ENCODE assay signal across 17 cellular contexts in genomic region chr12:121932914-121933521, GRCh38.
"Had no signal": no experiment of that assay in that cellular context is flagged by ENCODE, and none has a peak within 500 bp of the region (broad histone marks: within the 10 kb centered on the region; RNA-seq: fewer than 3 reads in every experiment).

No MANE protein-coding gene starts in this region.

- H3K27me3 Mint-ChIP-seq: activated CD4-positive, alpha-beta T cell treated with anti-CD3 and anti-CD28 coated beads, Interleukin-2, amount 10 ng/mL, durations not matched to agents 7 days and 5 days had no signal

- DNase-seq: activated CD4-positive, alpha-beta T cell treated with anti-CD3 and anti-CD28 coated beads, Interleukin-2, amount 10 ng/mL, durations not matched to agents 7 days and 5 days; activated CD8-positive, alpha-beta memory T cell treated with anti-CD3 and anti-CD28 coated beads, Interleukin-2, amount 50 U/mL, for 48 hours; activated gamma-delta T cell; amniotic stem cell; colonic mucosa; stimulated activated CD4-positive, alpha-beta T cell treated with anti-CD3 and anti-CD28 coated beads, Interleukin-15, amount 100 ng/mL, for 24 hours; stimulated activated CD4-positive, alpha-beta T cell treated with anti-CD3 and anti-CD28 coated beads, Interleukin-4, amount 100 ng/mL, for 1 hour; stimulated activated naive CD4-positive, alpha-beta T cell; substantia nigra; SW 1271; transverse colon had no signal

- H3K27me3 ChIP-seq: colonic mucosa, neutrophil, right atrium auricular region, transverse colon had no signal

- H3K27ac Mint-ChIP-seq: activated naive CD8-positive, alpha-beta T cell; activated T-cell treated with anti-CD3 and anti-CD28 coated beads, Interleukin-2, amount 50 U/mL, for 72 hours; mesothelial cell of epicardium had no signal

- H3K4me3 ChIP-seq: colonic mucosa, right atrium auricular region, transverse colon had no signal

- H3K27ac ChIP-seq: colonic mucosa, neutrophil, right atrium auricular region, transverse colon had no signal

- H3K36me3 ChIP-seq: colonic mucosa, neutrophil, transverse colon had no signal

- H3K9me3 ChIP-seq: colonic mucosa, neutrophil, right atrium auricular region, transverse colon had no signal

- H3K4me1 ChIP-seq: colonic mucosa, right atrium auricular region, transverse colon had no signal

- FAIRE-seq: endothelial cell of umbilical vein had no signal

- H3K4me3 Mint-ChIP-seq: activated CD4-positive, alpha-beta T cell treated with anti-CD3 and anti-CD28 coated beads, Interleukin-2, amount 10 ng/mL, durations not matched to agents 7 days and 5 days; activated naive CD8-positive, alpha-beta T cell; activated T-cell treated with anti-CD3 and anti-CD28 coated beads, Interleukin-2, amount 50 U/mL, for 72 hours; mesothelial cell of epicardium had no signal

- H3K9me3 Mint-ChIP-seq: activated T-cell treated with anti-CD3 and anti-CD28 coated beads, Interleukin-2, amount 50 U/mL, for 72 hours had no signal

- ATAC-seq: activated T-cell treated with anti-CD3 and anti-CD28 coated beads, Interleukin-2, amount 50 U/mL, for 72 hours had no signal
